In the genomic region with DNA sequence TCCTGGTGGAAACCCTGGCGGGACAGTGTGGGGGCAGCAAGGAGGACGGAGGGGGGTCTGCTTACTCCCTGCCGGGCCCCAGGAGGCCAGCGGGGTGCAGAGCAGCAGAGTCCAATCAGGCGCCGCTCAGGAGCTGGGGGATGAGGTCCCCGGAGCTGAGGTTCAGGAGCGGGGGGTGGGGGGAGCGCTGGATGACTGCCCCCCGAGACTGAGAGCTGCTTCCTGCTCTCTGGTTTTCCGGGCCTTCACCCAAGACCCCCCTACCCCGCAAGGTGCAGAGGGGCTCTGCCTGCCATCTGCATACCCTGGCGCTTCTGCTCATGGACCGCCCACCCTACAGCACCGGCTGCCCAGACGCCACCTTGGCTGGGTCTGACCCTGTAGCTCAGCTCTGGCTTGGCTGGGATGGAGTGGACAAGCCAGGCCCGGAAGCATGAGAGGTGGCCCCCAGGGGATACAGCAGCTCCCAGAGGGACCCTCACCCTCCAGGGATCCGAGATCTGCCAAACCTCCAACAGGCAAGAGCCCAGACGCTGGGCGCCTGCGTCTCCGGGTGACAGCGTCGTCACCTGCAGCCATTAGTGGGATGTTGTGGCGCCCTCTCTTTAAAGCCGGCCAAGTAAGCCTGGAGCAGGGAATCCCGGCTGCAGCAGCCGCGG, we compare ENCODE assay signal across 11 cellular contexts. TPM values are rescaled to one million over a fixed set of nuclear protein-coding genes. Genes with fewer than 3 reads are reported as not detected.
DNase-seq lines count a peak whose midpoint lies in the region; ATAC-seq and TF ChIP-seq lines count a peak whose summit lies in the region.
"Had no signal": no experiment of that assay in that cellular context is flagged by ENCODE, and none has a peak within 500 bp of the region (broad histone marks: within the 10 kb centered on the region; RNA-seq: fewer than 3 reads in every experiment).

No MANE protein-coding gene starts in this region.

- no peaks in the 10 kb centered on the region for H3K9me3 ChIP-seq in tibial artery

- peak; percentile 30 for DNase-seq in activated CD8-positive, alpha-beta memory T cell treated with anti-CD3 and anti-CD28 coated beads, Interleukin-2, amount 10 ng/mL, durations not matched to agents 7 days and 5 days
- no peak for DNase-seq in activated CD8-positive, alpha-beta memory T cell treated with anti-CD3 and anti-CD28 coated beads for 24 hours
- no peak for DNase-seq in choroid plexus epithelial cell (ENCODE audit: low read depth)
- DNase-seq in mesothelial cell of epicardium (ENCODE audit: low spot score in 2 of 2, unreplicated experiment in 2 of 2), result no peak
- DNase-seq in tibial artery, result no peak
- no peak for DNase-seq in NCI-H345 (lab: John Stamatoyannopoulos, UW)
- no peak for DNase-seq in D341Med (ENCODE audit: low spot score)
- no peak for DNase-seq in H4 (ENCODE audit: low spot score)
- DNase-seq: CD4-positive, CD25-positive, alpha-beta regulatory T cell; KBM-7; T-helper 9 cell had no signal

- H3K4me3 Mint-ChIP-seq in activated CD8-positive, alpha-beta memory T cell treated with anti-CD3 and anti-CD28 coated beads, Interleukin-2, amount 10 ng/mL, durations not matched to agents 7 days and 5 days, result no peak overlapping the region
- H3K4me3 Mint-ChIP-seq in mesothelial cell of epicardium, result peak overlapping the region; percentile 66

- peak overlapping the region; percentile 41 for H3K4me3 ChIP-seq in choroid plexus epithelial cell (ENCODE audit: low read depth, low read length)
- peak overlapping the region; percentile 42 to 46 for H3K4me3 ChIP-seq in tibial artery

- no peaks in the 10 kb centered on the region for H3K4me1 Mint-ChIP-seq in activated CD8-positive, alpha-beta memory T cell treated with anti-CD3 and anti-CD28 coated beads, Interleukin-2, amount 10 ng/mL, durations not matched to agents 7 days and 5 days
- H3K4me1 Mint-ChIP-seq in mesothelial cell of epicardium, result peaks cover 21% of the 10 kb centered on the region

- H3K36me3 Mint-ChIP-seq in activated CD8-positive, alpha-beta memory T cell treated with anti-CD3 and anti-CD28 coated beads, Interleukin-2, amount 10 ng/mL, durations not matched to agents 7 days and 5 days, result no peaks in the 10 kb centered on the region
- peaks cover 3% of the 10 kb centered on the region for H3K36me3 Mint-ChIP-seq in mesothelial cell of epicardium
- H3K36me3 Mint-ChIP-seq: CD4-positive, CD25-positive, alpha-beta regulatory T cell had no signal

- H3K27me3 ChIP-seq in tibial artery, result peaks cover 0 to 79% of the 10 kb centered on the region in 2 donors

- H3K4me1 ChIP-seq in tibial artery, result peaks cover 0 to 25% (median 18%) of the 10 kb centered on the region in 4 donors

- H3K27ac ChIP-seq in tibial artery, result no peak overlapping the region

- H3K27ac Mint-ChIP-seq in activated CD8-positive, alpha-beta memory T cell treated with anti-CD3 and anti-CD28 coated beads, Interleukin-2, amount 10 ng/mL, durations not matched to agents 7 days and 5 days, result no peak overlapping the region
- H3K27ac Mint-ChIP-seq in mesothelial cell of epicardium, result no peak overlapping the region
- H3K27ac Mint-ChIP-seq: CD4-positive, CD25-positive, alpha-beta regulatory T cell had no signal

- CTCF ChIA-PET in activated CD8-positive, alpha-beta memory T cell treated with anti-CD3 and anti-CD28 coated beads, Interleukin-2, amount 10 ng/mL, durations not matched to agents 7 days and 5 days (lab: Charles Lee), result interaction anchor here (0.8 to 2.0 kb wide), 2 partner anchors 8 to 17 kb away, joined by 3 to 6 read pairs; no protein-coding TSS in a partner anchor

- H3K36me3 ChIP-seq in tibial artery, result no peaks in the 10 kb centered on the region

- TF ChIP-seq CTCF in choroid plexus epithelial cell (conservative IDR thresholded peaks at IDR 0.05; ENCODE audit: low read depth, low read length) (no peak), mesothelial cell of epicardium (IDR thresholded peaks at IDR 0.05; ENCODE audit: unreplicated experiment) (no peak), tibial artery (IDR thresholded peaks at IDR 0.05) (no peak)

- intact Hi-C loops in tibial artery (cut with DNase I; ENCODE audit: low total_unique reads), result no loop called here

- no peak for ATAC-seq in activated CD8-positive, alpha-beta memory T cell treated with anti-CD3 and anti-CD28 coated beads, Interleukin-2, amount 10 ng/mL, durations not matched to agents 7 days and 5 days

- H3K27me3 Mint-ChIP-seq in activated CD8-positive, alpha-beta memory T cell treated with anti-CD3 and anti-CD28 coated beads, Interleukin-2, amount 10 ng/mL, durations not matched to agents 7 days and 5 days, result peaks cover 11% of the 10 kb centered on the region
- H3K27me3 Mint-ChIP-seq in mesothelial cell of epicardium (ENCODE audit: low read depth), result peaks cover 17% of the 10 kb centered on the region
- H3K27me3 Mint-ChIP-seq: CD4-positive, CD25-positive, alpha-beta regulatory T cell had no signal

- no peaks in the 10 kb centered on the region for H3K9me3 Mint-ChIP-seq in activated CD8-positive, alpha-beta memory T cell treated with anti-CD3 and anti-CD28 coated beads, Interleukin-2, amount 10 ng/mL, durations not matched to agents 7 days and 5 days (ENCODE audit: low read depth)
- H3K9me3 Mint-ChIP-seq in mesothelial cell of epicardium, result no peaks in the 10 kb centered on the region
- H3K9me3 Mint-ChIP-seq: CD4-positive, CD25-positive, alpha-beta regulatory T cell had no signal

RNA-seq across cellular contexts. Expression of a gene that starts 0.9 kb away (rescaled TPM):
- under 1 TPM in 1 of 2 experiments, not detected in 1; 0.32 TPM for total RNA-seq in activated CD8-positive, alpha-beta memory T cell treated with anti-CD3 and anti-CD28 coated beads, Interleukin-2, amount 10 ng/mL, durations not matched to agents 7 days and 5 days
- 20.3 to 23.7 TPM (median 21.0 TPM) in 3 replicates for total RNA-seq in mesothelial cell of epicardium
- 0.39 and 1.6 TPM in 2 replicates for total RNA-seq in H4 (2014; rRNA removed; shearing (Covaris generic))
